Comparison of ENCODE assay signal across 8 cellular contexts in genomic region chr2:30711646-30712085, GRCh38.
DNase-seq lines count a peak whose midpoint lies in the region; FAIRE-seq and TF ChIP-seq lines count a peak whose summit lies in the region.

No MANE protein-coding gene starts in this region.

- H3K36me3 ChIP-seq in neutrophil: no peaks in the 10 kb centered on the region
- H3K36me3 ChIP-seq in suprapubic skin: no peaks in the 10 kb centered on the region

- H3K27me3 ChIP-seq in neutrophil: no peaks in the 10 kb centered on the region
- no peaks in the 10 kb centered on the region for H3K27me3 ChIP-seq in suprapubic skin

- H3K27ac ChIP-seq in neutrophil (peak overlapping the region; percentile 78), suprapubic skin (no peak overlapping the region)

- FAIRE-seq in H54 (lab: Jason Lieb, UNC): peak; percentile 65

- peak; percentile 66 for DNase-seq in G401 (ENCODE audit: low spot score)
- DNase-seq in H54 (ENCODE audit: insufficient read length, low spot score): peak; percentile 80
- peak; percentile 79 for DNase-seq in LNCaP clone FGC (ENCODE audit: low read depth)
- peak; percentile 91 for DNase-seq in RKO (ENCODE audit: low spot score)
- peak; percentile 89 to 92 for DNase-seq in activated T-cell treated with anti-CD3 and anti-CD28 coated beads, Interleukin-2, amount 50 U/mL, for 48 hours
- peak; percentile 92 for DNase-seq in fibroblast of the aortic adventitia (ENCODE audit: low read depth)
- peak; percentile 85 for DNase-seq in suprapubic skin (ENCODE audit: low spot score in 2 of 2)

- no peak for TF ChIP-seq POLR2A in H54 (IDR thresholded peaks at IDR 0.05; ENCODE audit: low read depth, low read length)
- TF ChIP-seq POLR2A in suprapubic skin (IDR thresholded peaks at IDR 0.05): no peak

- H3K4me1 ChIP-seq in neutrophil (ENCODE audit: control insufficient read depth in 1 of 2, insufficient read depth in 1 of 2, low read depth in 1 of 2, low read length in 1 of 2) (peaks cover 31 to 32% of the 10 kb centered on the region in 2 experiments), suprapubic skin (peaks cover 10% of the 10 kb centered on the region)

- in situ Hi-C loops in G401 (cut with HindIII; ENCODE audit: low sequenced_read_pairs): no loop called here

- H3K9me3 ChIP-seq in neutrophil (no peaks in the 10 kb centered on the region), suprapubic skin (no peaks in the 10 kb centered on the region)

- H3K4me3 ChIP-seq in LNCaP clone FGC (ENCODE audit: low read depth, low read length): no peak overlapping the region
- no peak overlapping the region for H3K4me3 ChIP-seq in fibroblast of the aortic adventitia (ENCODE audit: low read depth, low read length)
- H3K4me3 ChIP-seq in neutrophil (ENCODE audit: low read depth in 1 of 2, low read length in 1 of 2): no peak overlapping the region
- H3K4me3 ChIP-seq in suprapubic skin: no peak overlapping the region

- no peak for TF ChIP-seq EP300 in suprapubic skin (IDR thresholded peaks at IDR 0.05)

- WGBS in suprapubic skin: 26% methylated on average over 4 of the region's 4 CpGs

- TF ChIP-seq CTCF in LNCaP clone FGC (IDR thresholded peaks at IDR 0.05; ENCODE audit: control insufficient read depth, extremely low read depth, insufficient read depth) (peak; percentile 100), fibroblast of the aortic adventitia (IDR thresholded peaks at IDR 0.05; ENCODE audit: insufficient read depth, low read length) (peak; percentile 100), neutrophil (IDR thresholded peaks at IDR 0.05) (peak; percentile 99), suprapubic skin (IDR thresholded peaks at IDR 0.05) (peak; percentile 96 to 99)
